Comparison of ENCODE assay signal across 13 cellular contexts in the genomic region with DNA sequence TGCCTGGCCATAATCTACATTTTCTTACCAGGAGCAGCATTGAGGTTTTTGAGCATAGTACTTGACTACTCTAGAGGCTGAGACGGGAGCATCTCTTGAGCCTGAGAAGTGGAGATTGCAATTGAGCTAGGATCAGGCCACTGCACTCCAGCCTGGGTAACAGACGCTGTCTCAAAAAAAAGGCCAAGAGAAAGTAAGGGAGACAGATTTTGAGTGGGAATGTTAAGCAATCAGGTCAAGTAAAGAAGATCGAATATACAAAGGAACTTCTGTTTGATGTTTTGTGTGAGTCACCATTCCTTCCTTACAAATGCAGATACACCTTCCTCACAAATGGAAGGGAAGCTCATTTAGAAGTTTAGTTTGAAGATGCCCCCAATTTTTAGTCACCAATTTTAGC. TPM values are rescaled to one million over a fixed set of nuclear protein-coding genes. Genes with fewer than 3 reads are reported as not detected.
DNase-seq lines count a peak whose midpoint lies in the region; TF ChIP-seq lines count a peak whose summit lies in the region.
"Had no signal": no experiment of that assay in that cellular context is flagged by ENCODE, and none has a peak within 500 bp of the region (broad histone marks: within the 10 kb centered on the region; RNA-seq: fewer than 3 reads in every experiment).

No MANE protein-coding gene starts in this region.

- H3K36me3 ChIP-seq in liver (ENCODE audit: control insufficient read depth in 4 of 4, insufficient read depth in 3 of 4, low read depth in 1 of 4, low read length in 3 of 4) (peaks cover 0 to 23% (median 15%) of the 10 kb centered on the region in 4 donors), thyroid gland (peaks cover 19% of the 10 kb centered on the region in 2 donors)

- intact Hi-C loops in thyroid gland (cut with DNase I): no loop called here

- no peak overlapping the region for H3K4me3 ChIP-seq in liver (ENCODE audit: low read depth in 1 of 3, low read length in 3 of 3)
- no peak overlapping the region for H3K4me3 ChIP-seq in thyroid gland (replicated peaks in 1 of 3)
- H3K4me3 ChIP-seq: BLaER1 had no signal

- H3K36me3 Mint-ChIP-seq in activated naive CD4-positive, alpha-beta T cell treated with anti-CD3 and anti-CD28 coated beads, Interleukin-2, amount 50 U/mL, for 24 hours: peaks cover 12% of the 10 kb centered on the region
- peaks cover 48% of the 10 kb centered on the region for H3K36me3 Mint-ChIP-seq in brain

- DNase-seq in activated naive CD4-positive, alpha-beta T cell (lab: John Stamatoyannopoulos, UW): no peak
- peak; percentile 23 to 44 for DNase-seq in thyroid gland
- no peak for DNase-seq in ureter (ENCODE audit: low spot score)
- DNase-seq in NCI-H2196 (lab: John Stamatoyannopoulos, UW; ENCODE audit: unreplicated experiment): no peak
- no peak for DNase-seq in amniotic stem cell (lab: John Stamatoyannopoulos, UW)
- DNase-seq: dermis blood vessel endothelial cell, hippocampal formation, pancreas had no signal

- no peaks in the 10 kb centered on the region for H3K9me3 Mint-ChIP-seq in activated naive CD4-positive, alpha-beta T cell treated with anti-CD3 and anti-CD28 coated beads, Interleukin-2, amount 50 U/mL, for 24 hours
- H3K9me3 Mint-ChIP-seq in brain: peaks cover 0 to 3% (median 0%) of the 10 kb centered on the region in 5 experiments

- peak in 1 of 2 donors; percentile 8 for TF ChIP-seq RAD21 in liver (IDR thresholded peaks at IDR 0.05)

- H3K9me3 ChIP-seq in liver (ENCODE audit: control insufficient read depth in 4 of 4, low read length in 3 of 4): no peaks in the 10 kb centered on the region
- no peaks in the 10 kb centered on the region for H3K9me3 ChIP-seq in thyroid gland
- H3K9me3 ChIP-seq: BLaER1, pancreas had no signal

- no peaks in the 10 kb centered on the region for H3K27me3 Mint-ChIP-seq in activated naive CD4-positive, alpha-beta T cell treated with anti-CD3 and anti-CD28 coated beads, Interleukin-2, amount 50 U/mL, for 24 hours
- H3K27me3 Mint-ChIP-seq in brain: peaks cover 12% of the 10 kb centered on the region

- no peaks in the 10 kb centered on the region for H3K27me3 ChIP-seq in liver (ENCODE audit: control insufficient read depth in 4 of 4, insufficient read depth in 4 of 4, low read length in 3 of 4)
- no peaks in the 10 kb centered on the region for H3K27me3 ChIP-seq in thyroid gland
- H3K27me3 ChIP-seq: BLaER1, pancreas had no signal

- peak overlapping the region; percentile 87 for H3K27ac Mint-ChIP-seq in activated naive CD4-positive, alpha-beta T cell treated with anti-CD3 and anti-CD28 coated beads, Interleukin-2, amount 50 U/mL, for 24 hours
- H3K27ac Mint-ChIP-seq in brain: peak overlapping the region; percentile 14 to 97 (median 80)

- TF ChIP-seq CTCF in brain (conservative IDR thresholded peaks at IDR 0.05) (no peak), liver (IDR thresholded peaks at IDR 0.05; ENCODE audit: low read depth, low read length, missing input control) (no peak), thyroid gland (IDR thresholded peaks at IDR 0.05) (no peak)

- H3K4me1 ChIP-seq in liver (ENCODE audit: control insufficient read depth in 4 of 4, insufficient read depth in 4 of 4, low read length in 3 of 4) (peaks cover 0 to 14% (median 1%) of the 10 kb centered on the region in 4 donors), thyroid gland (peaks cover 26 to 28% of the 10 kb centered on the region in 2 donors)

- 66% methylated on average over 3 of the region's 3 CpGs for WGBS in liver
- WGBS in thyroid gland, 2 donors: 25% methylated on average over 3 of the region's 3 CpGs

- H3K9ac ChIP-seq in liver (ENCODE audit: low read depth in 1 of 2, low read length in 2 of 2): no peak overlapping the region
- H3K9ac ChIP-seq: BLaER1, KMS-11 had no signal

- peak overlapping the region; percentile 59 to 64 for H3K27ac ChIP-seq in liver (ENCODE audit: low read depth in 1 of 2, low read length in 2 of 2)
- H3K27ac ChIP-seq in thyroid gland: peak overlapping the region in 1 of 3 donors; percentile 22
- H3K27ac ChIP-seq: BLaER1, KMS-11, pancreas had no signal

- H3K4me3 Mint-ChIP-seq in activated naive CD4-positive, alpha-beta T cell treated with anti-CD3 and anti-CD28 coated beads, Interleukin-2, amount 50 U/mL, for 24 hours: peak overlapping the region; percentile 60
- H3K4me3 Mint-ChIP-seq in brain: peak overlapping the region; percentile 69 to 90 (median 87)

- TF ChIP-seq POLR2A in thyroid gland (IDR thresholded peaks at IDR 0.05): peak in 1 of 2 donors; percentile 8

- peaks cover 60% of the 10 kb centered on the region for H3K4me1 Mint-ChIP-seq in activated naive CD4-positive, alpha-beta T cell treated with anti-CD3 and anti-CD28 coated beads, Interleukin-2, amount 50 U/mL, for 24 hours
- H3K4me1 Mint-ChIP-seq in brain: peaks cover 55% of the 10 kb centered on the region

TF ChIP-seq in liver, 16 proteins besides CTCF, POLR2A, EP300 and RAD21:
- TF ChIP-seq GABPA (IDR thresholded peaks at IDR 0.05 in 1 of 2, conservative IDR thresholded peaks at IDR 0.05 in 1 of 2) (no peak), RXRA (IDR thresholded peaks at IDR 0.05) (no peak), FOXA2 (IDR thresholded peaks at IDR 0.05) (no peak), JUND (IDR thresholded peaks at IDR 0.05) (no peak), REST (IDR thresholded peaks at IDR 0.05) (no peak), SP1 (IDR thresholded peaks at IDR 0.05) (no peak), HNF4G (IDR thresholded peaks at IDR 0.05) (no peak)
- TF ChIP-seq, protein P1, sequence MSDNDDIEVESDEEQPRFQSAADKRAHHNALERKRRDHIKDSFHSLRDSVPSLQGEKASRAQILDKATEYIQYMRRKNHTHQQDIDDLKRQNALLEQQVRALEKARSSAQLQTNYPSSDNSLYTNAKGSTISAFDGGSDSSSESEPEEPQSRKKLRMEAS (IDR thresholded peaks at IDR 0.05): no peak
TF ChIP-seq in liver: peak in this region for 0.

RNA-seq across cellular contexts. Expression of gene PNRC1, which starts 4.4 kb away (rescaled TPM):
- polyA plus RNA-seq in brain (ENCODE audit: insufficient read depth, low read depth, low replicate concordance) (100 TPM), liver (10 to 100 TPM; 27.4 to 66.4 TPM)
- total RNA-seq in liver (10 to 100 TPM; 40.9 to 71.4 TPM), thyroid gland (100 to 1,000 TPM; 189 to 307 (median 245) TPM), ureter (204 TPM)

RNA-seq across cellular contexts. Expression of gene SRSF12, which starts 32.9 kb away (rescaled TPM):
- polyA plus RNA-seq in brain (ENCODE audit: insufficient read depth, low read depth, low replicate concordance) (5.8 TPM), liver (under 1 TPM; 0.22 to 0.56 TPM)
- total RNA-seq in liver (1 to 10 TPM in 1 of 2 donors, under 1 TPM in 1; 0.17 to 1.0 TPM), thyroid gland (1 to 10 TPM in 3 of 4 donors, under 1 TPM in 1; 0.88 to 3.3 (median 2.7) TPM), ureter (0.57 TPM)

Comparison
In these comparisons a context has a peak if more than half of its experiments do, and no peak if none do; other contexts are left out.
1. DNase-seq: peak in thyroid gland (2 of 2); none in activated naive CD4-positive, alpha-beta T cell (0 of 4), ureter (single experiment), NCI-H2196 (single experiment) and amniotic stem cell (single experiment).